15 cellular contexts compared by ENCODE assay signal in the genomic region with DNA sequence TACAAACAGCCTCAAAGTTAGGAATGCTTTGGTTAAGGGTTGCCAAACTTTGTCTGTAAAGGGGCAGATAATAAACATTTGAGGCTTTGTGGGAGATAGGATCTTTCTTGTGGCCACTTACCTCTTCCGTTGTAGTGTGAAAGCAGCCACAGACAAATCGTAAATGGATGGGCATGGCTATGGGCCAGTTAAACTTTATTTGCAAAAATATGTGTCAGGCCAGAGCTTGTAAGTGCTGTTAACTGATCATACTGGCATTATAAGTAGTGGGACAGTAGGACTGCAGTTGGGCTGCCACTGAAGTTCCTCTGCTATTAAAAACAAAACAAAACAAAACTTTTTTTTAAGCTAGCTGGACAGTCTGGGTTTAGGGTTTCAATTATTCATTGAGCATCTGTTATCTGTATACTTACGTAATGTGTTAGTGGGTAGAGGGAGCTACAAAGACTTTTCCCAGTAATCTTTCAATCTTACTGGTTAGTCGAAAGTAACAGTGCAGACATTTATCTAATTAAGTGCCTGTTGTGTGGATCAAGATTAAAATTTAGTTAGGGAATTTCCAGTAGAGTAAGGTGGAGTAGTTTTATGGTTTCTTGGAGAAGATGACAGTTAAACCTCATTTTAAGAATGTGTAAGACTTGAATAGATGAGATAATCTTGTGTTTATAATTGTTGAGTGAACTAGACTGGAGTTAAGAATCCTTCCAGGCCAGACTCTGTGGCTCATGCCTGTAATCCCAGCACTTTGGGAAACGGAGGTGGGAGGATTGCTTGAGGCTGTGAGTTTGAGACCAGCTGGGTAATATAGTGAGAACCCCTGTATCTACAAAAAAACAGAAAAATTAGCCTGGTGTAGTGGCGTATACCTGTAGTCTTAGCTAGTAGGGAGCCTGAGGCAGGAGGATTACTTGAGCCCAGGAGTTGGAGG.
A peak's percentile ranks its signal among the peaks of the same experiment; 100 is the strongest.
DNase-seq lines count a peak whose midpoint lies in the region; ATAC-seq and TF ChIP-seq lines count a peak whose summit lies in the region.
"Had no signal": no experiment of that assay in that cellular context is flagged by ENCODE, and none has a peak within 500 bp of the region (broad histone marks: within the 10 kb centered on the region; RNA-seq: fewer than 3 reads in every experiment).

No MANE protein-coding gene starts in this region.

- H3K9me3 Mint-ChIP-seq in T-helper 2 cell treated with Interferon-gamma antibody and Interleukin-4, amounts not matched to agents 5 μg/mL and 100 μg/mL, for 36 hours = no peaks in the 10 kb centered on the region
- H3K9me3 Mint-ChIP-seq: activated naive CD8-positive, alpha-beta T cell treated with anti-CD3 and anti-CD28 coated beads, Interleukin-2, amount 10 ng/mL, durations not matched to agents 7 days and 5 days; IgD-negative memory B cell; T-cell had no signal

- DNase-seq in DMS 273 (lab: John Stamatoyannopoulos, UW; ENCODE audit: unreplicated experiment) = peak; percentile 58
- peak; percentile 8 for DNase-seq in Jurkat, Clone E6-1 (ENCODE audit: low read depth, low spot score)
- peak; percentile 11 for DNase-seq in T-helper 2 cell treated with Interferon-gamma antibody and Interleukin-4, amounts not matched to agents 5 μg/mL and 100 μg/mL, for 36 hours (ENCODE audit: low spot score)
- peak; percentile 14 for DNase-seq in fibroblast of mammary gland (ENCODE audit: low read depth)
- DNase-seq in HAP-1 (ENCODE audit: low spot score in 2 of 2) = no peak
- DNase-seq in glomerular visceral epithelial cell (ENCODE audit: extremely low spot score) = no peak
- no peak for DNase-seq in cerebellum (ENCODE audit: low spot score)
- DNase-seq: activated naive CD8-positive, alpha-beta T cell treated with anti-CD3 and anti-CD28 coated beads, Interleukin-2, amount 10 ng/mL, durations not matched to agents 7 days and 5 days; BE2C; glutamatergic neuron; left colon; sigmoid colon had no signal

- H3K9me3 ChIP-seq in HAP-1 = no peaks in the 10 kb centered on the region
- H3K9me3 ChIP-seq: BE2C, sigmoid colon had no signal

- H3K4me1 Mint-ChIP-seq in T-helper 2 cell treated with Interferon-gamma antibody and Interleukin-4, amounts not matched to agents 5 μg/mL and 100 μg/mL, for 36 hours (ENCODE audit: low read depth) = peaks cover 33% of the 10 kb centered on the region

- H3K27me3 ChIP-seq in HAP-1 (ENCODE audit: low read depth) = no peaks in the 10 kb centered on the region
- H3K27me3 ChIP-seq: BE2C, sigmoid colon had no signal

- no peaks in the 10 kb centered on the region for H3K36me3 ChIP-seq in HAP-1 (replicated peaks)
- H3K36me3 ChIP-seq: BE2C, sigmoid colon had no signal

- peaks cover 2% of the 10 kb centered on the region for H3K36me3 Mint-ChIP-seq in T-helper 2 cell treated with Interferon-gamma antibody and Interleukin-4, amounts not matched to agents 5 μg/mL and 100 μg/mL, for 36 hours (ENCODE audit: low read depth)
- H3K36me3 Mint-ChIP-seq: activated naive CD8-positive, alpha-beta T cell treated with anti-CD3 and anti-CD28 coated beads, Interleukin-2, amount 10 ng/mL, durations not matched to agents 7 days and 5 days; T-cell had no signal

- no peak for TF ChIP-seq CTCF in fibroblast of mammary gland (conservative IDR thresholded peaks at IDR 0.05; ENCODE audit: control insufficient read depth, insufficient read depth, low read depth, low read length)

- in situ Hi-C loops in HAP-1 (cut with MboI; ENCODE audit: low sequenced_read_pairs) = no loop called here

- no peak for ATAC-seq in HG03139 (IDR thresholded peaks at IDR 0.05; ENCODE audit: unreplicated experiment)
- ATAC-seq: left colon had no signal

- H3K4me3 ChIP-seq in Jurkat, Clone E6-1 (ENCODE audit: low read length) = no peak overlapping the region
- H3K4me3 ChIP-seq in fibroblast of mammary gland (ENCODE audit: control insufficient read depth, low read depth, low read length) (no peak overlapping the region), HAP-1 (no peak overlapping the region)
- H3K4me3 ChIP-seq: sigmoid colon had no signal

- peaks cover 16% of the 10 kb centered on the region for H3K27me3 Mint-ChIP-seq in T-helper 2 cell treated with Interferon-gamma antibody and Interleukin-4, amounts not matched to agents 5 μg/mL and 100 μg/mL, for 36 hours (ENCODE audit: low read depth)
- H3K27me3 Mint-ChIP-seq: T-cell had no signal

- H3K4me3 Mint-ChIP-seq in T-helper 2 cell treated with Interferon-gamma antibody and Interleukin-4, amounts not matched to agents 5 μg/mL and 100 μg/mL, for 36 hours = peak overlapping the region; percentile 39
- H3K4me3 Mint-ChIP-seq: activated naive CD8-positive, alpha-beta T cell treated with anti-CD3 and anti-CD28 coated beads, Interleukin-2, amount 10 ng/mL, durations not matched to agents 7 days and 5 days; IgD-negative memory B cell; T-cell had no signal

- peak overlapping the region; percentile 15 for H3K27ac Mint-ChIP-seq in T-helper 2 cell treated with Interferon-gamma antibody and Interleukin-4, amounts not matched to agents 5 μg/mL and 100 μg/mL, for 36 hours
- H3K27ac Mint-ChIP-seq: activated naive CD8-positive, alpha-beta T cell treated with anti-CD3 and anti-CD28 coated beads, Interleukin-2, amount 10 ng/mL, durations not matched to agents 7 days and 5 days; T-cell had no signal

- H3K4me1 ChIP-seq in HAP-1 = peaks cover 26% of the 10 kb centered on the region

Comparison
In these comparisons a context has a peak if more than half of its experiments do, and no peak if none do; other contexts are left out.
1. DNase-seq: peak in DMS 273 (single experiment), Jurkat, Clone E6-1 (single experiment), T-helper 2 cell treated with Interferon-gamma antibody and Interleukin-4, amounts not matched to agents 5 μg/mL and 100 μg/mL, for 36 hours (single experiment) and fibroblast of mammary gland (single experiment); none in HAP-1 (0 of 2), glomerular visceral epithelial cell (single experiment) and cerebellum (single experiment).